ENCODE assay signal across 9 cellular contexts in the genomic region with DNA sequence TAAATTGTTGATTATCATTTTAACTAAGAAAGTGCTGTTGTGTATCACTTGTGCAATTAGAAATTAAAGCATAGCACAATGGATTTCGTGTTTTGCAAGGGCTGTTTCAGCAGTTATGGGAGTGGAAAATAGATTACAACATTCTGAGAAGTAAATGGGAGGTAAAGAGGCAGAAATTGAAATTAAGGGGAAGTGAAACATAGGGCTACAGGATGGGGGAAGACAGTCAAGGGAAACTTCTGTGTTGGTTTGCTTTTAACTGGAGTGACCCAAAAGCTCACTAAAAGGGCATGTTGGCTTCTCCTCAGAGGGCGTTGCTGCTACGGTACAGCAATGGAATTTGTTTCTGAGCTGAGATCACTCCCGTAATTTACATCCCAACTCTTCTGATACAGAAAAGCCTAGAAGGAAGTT.
DNase-seq lines count a peak whose midpoint lies in the region; ATAC-seq, FAIRE-seq and TF ChIP-seq lines count a peak whose summit lies in the region.
"Had no signal": no experiment of that assay in that cellular context is flagged by ENCODE, and none has a peak within 500 bp of the region (broad histone marks: within the 10 kb centered on the region; RNA-seq: fewer than 3 reads in every experiment).

No MANE protein-coding gene starts in this region.

- peak overlapping the region; percentile 16; the same call in 1 of the 2 replicates for H3K9ac ChIP-seq in OCI-LY1 (ENCODE audit: low read length)
- H3K9ac ChIP-seq in kidney (ENCODE audit: low read length in 2 of 2): no peak overlapping the region

- peaks cover 5% of the 10 kb centered on the region; the same call in 1 of the 2 replicates for H3K9me3 ChIP-seq in DOHH2 (ENCODE audit: control insufficient read depth, insufficient read depth, low read length)
- 0 out of 2 replicates have a peak, but pooled peaks cover 3% of the 10 kb centered on the region for H3K9me3 ChIP-seq in OCI-LY1 (ENCODE audit: low read length)
- H3K9me3 ChIP-seq in kidney (ENCODE audit: control insufficient read depth in 1 of 2, low read length in 2 of 2): no peaks in the 10 kb centered on the region

- H2AFZ ChIP-seq in OCI-LY1 (ENCODE audit: low read length): no peak overlapping the region

- intact Hi-C loops in kidney (cut with DNase I): loop anchor here (10.0 kb wide), 1 partner anchor 348 kb away; no protein-coding TSS in a partner anchor

- H3K27ac ChIP-seq in DOHH2 (ENCODE audit: low read depth, low read length) (peak overlapping the region; percentile 97), OCI-LY1 (ENCODE audit: low read depth, low read length, poor library complexity, severe bottlenecking) (peak overlapping the region; percentile 99), kidney (ENCODE audit: low read depth in 2 of 2, low read length in 2 of 2) (peak overlapping the region in 1 of 2 donors; percentile 63)
- H3K27ac ChIP-seq: VCaP had no signal

- H3K9me2 ChIP-seq in DOHH2 (replicated peaks; ENCODE audit: control insufficient read depth, low read length) (no peaks in the 10 kb centered on the region), OCI-LY1 (ENCODE audit: low read depth, low read length) (no peaks in the 10 kb centered on the region)

- H3K4me2 ChIP-seq in DOHH2 (ENCODE audit: low read length) (peak overlapping the region; percentile 73), OCI-LY1 (ENCODE audit: low read length) (peak overlapping the region; percentile 32; the same call in 1 of the 2 replicates)

- no peak for FAIRE-seq in kidney (lab: Jason Lieb, UNC)

- H3K27me3 ChIP-seq in DOHH2 (ENCODE audit: control insufficient read depth, low read length) (no peaks in the 10 kb centered on the region), OCI-LY1 (ENCODE audit: insufficient read depth, low read length) (no peaks in the 10 kb centered on the region)

- TF ChIP-seq CTCF in DOHH2 (IDR thresholded peaks at IDR 0.05; ENCODE audit: low read depth, low read length, poor library complexity, severe bottlenecking) (no peak), OCI-LY1 (IDR thresholded peaks at IDR 0.05; ENCODE audit: low read length) (no peak), kidney (IDR thresholded peaks at IDR 0.05; ENCODE audit: borderline replicate concordance, extremely low read depth, insufficient read depth) (no peak)

- no peaks in the 10 kb centered on the region for H4K20me1 ChIP-seq in DOHH2 (ENCODE audit: control insufficient read depth, insufficient read depth, low read depth, low read length)
- H4K20me1 ChIP-seq in OCI-LY1 (ENCODE audit: insufficient read depth, low read length): no peaks in the 10 kb centered on the region

- H3K4me3 ChIP-seq in DOHH2 (ENCODE audit: low read length): peak overlapping the region; percentile 57
- H3K4me3 ChIP-seq in OCI-LY1 (ENCODE audit: low read depth, low read length, poor library complexity, severe bottlenecking): no peak overlapping the region
- H3K4me3 ChIP-seq in kidney (ENCODE audit: low read length in 2 of 2): no peak overlapping the region

- H3K79me2 ChIP-seq in DOHH2 (ENCODE audit: control insufficient read depth, low read length) (no peaks in the 10 kb centered on the region), OCI-LY1 (ENCODE audit: insufficient read depth, low read length) (no peaks in the 10 kb centered on the region)

- peak; percentile 79 for DNase-seq in kidney tubule cell (ENCODE audit: low spot score)
- DNase-seq in kidney: no peak
- DNase-seq in activated CD4-positive, alpha-beta T cell treated with anti-CD3 and anti-CD28 coated beads, Interleukin-2, amount 50 U/mL, for 1 hour: no peak
- DNase-seq in GM19240 (ENCODE audit: insufficient read length, low spot score): no peak

- ATAC-seq in HG02588 (IDR thresholded peaks at IDR 0.05; ENCODE audit: unreplicated experiment) (peak; percentile 56), HG02981 (IDR thresholded peaks at IDR 0.05; ENCODE audit: unreplicated experiment) (no peak)

- H3K4me1 ChIP-seq in DOHH2 (ENCODE audit: control insufficient read depth, low read length) (peaks cover 79% of the 10 kb centered on the region), OCI-LY1 (ENCODE audit: insufficient read depth, low read length, severe bottlenecking) (peaks cover 85% of the 10 kb centered on the region), kidney (ENCODE audit: control insufficient read depth in 1 of 2, insufficient read depth in 1 of 2, low read depth in 1 of 2, low read length in 2 of 2) (peaks cover 8% of the 10 kb centered on the region in 2 donors)

- H3K36me3 ChIP-seq in DOHH2 (ENCODE audit: control insufficient read depth, low read length) (peaks cover 4% of the 10 kb centered on the region), OCI-LY1 (ENCODE audit: insufficient read depth, low read length) (peaks cover 10% of the 10 kb centered on the region; the same call in 1 of the 2 replicates), kidney (ENCODE audit: control insufficient read depth in 1 of 2, insufficient read depth in 2 of 2, low read length in 2 of 2) (no peaks in the 10 kb centered on the region)

- peaks cover 48% of the 10 kb centered on the region for H3F3A ChIP-seq in DOHH2 (ENCODE audit: control insufficient read depth, insufficient read depth)
- peaks cover 14% of the 10 kb centered on the region for H3F3A ChIP-seq in OCI-LY1 (ENCODE audit: insufficient read depth, low read length)
